1 cellular context compared by ENCODE assay signal in the genomic region with DNA sequence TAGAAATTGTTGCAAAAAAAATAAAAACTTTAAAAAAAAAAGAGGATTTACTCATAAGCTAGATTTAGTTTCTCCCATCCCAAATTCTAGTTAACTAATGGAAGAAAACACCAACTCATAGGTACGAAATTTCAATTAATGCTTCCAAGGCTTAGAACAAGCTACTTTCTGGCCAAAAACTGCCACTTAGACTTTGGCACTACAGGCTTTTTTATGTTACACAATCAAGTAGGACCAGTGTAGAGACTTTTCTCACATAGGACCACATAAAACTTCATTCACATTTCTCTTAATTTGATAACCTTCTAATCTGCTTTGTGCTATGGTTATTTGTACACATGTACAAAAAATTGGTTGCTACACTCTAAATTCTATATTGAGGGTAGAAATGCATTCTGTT.
TF ChIP-seq lines count a peak whose summit lies in the region.

No MANE protein-coding gene starts in this region.

TF ChIP-seq in HepG2, 621 proteins besides CTCF, POLR2A, EP300 and RAD21:
- TF ChIP-seq IRX3 (CRISPR knock-in tag; IDR thresholded peaks at IDR 0.05; ENCODE audit: borderline replicate concordance, low read depth) (no peak), HNF4A (CRISPR knock-in tag; IDR thresholded peaks at IDR 0.05) (peak; percentile 50; the same call in 1 of the 2 replicates), HNF4G (IDR thresholded peaks at IDR 0.05; ENCODE audit: borderline replicate concordance, low read depth, low read length) (0 out of 2 replicates have a peak, but pooled peaks have one; percentile 33), HNF4G (CRISPR knock-in tag; IDR thresholded peaks at IDR 0.05; ENCODE audit: borderline replicate concordance, low read depth) (no peak), CEBPB (IDR thresholded peaks at IDR 0.05; ENCODE audit: borderline replicate concordance, low read depth, low read length) (peak; percentile 74; the same call in 1 of the 2 replicates), CEBPG (CRISPR knock-in tag; IDR thresholded peaks at IDR 0.05) (peak; percentile 48; the same call in 1 of the 2 replicates)
- TF ChIP-seq, protein P1, sequence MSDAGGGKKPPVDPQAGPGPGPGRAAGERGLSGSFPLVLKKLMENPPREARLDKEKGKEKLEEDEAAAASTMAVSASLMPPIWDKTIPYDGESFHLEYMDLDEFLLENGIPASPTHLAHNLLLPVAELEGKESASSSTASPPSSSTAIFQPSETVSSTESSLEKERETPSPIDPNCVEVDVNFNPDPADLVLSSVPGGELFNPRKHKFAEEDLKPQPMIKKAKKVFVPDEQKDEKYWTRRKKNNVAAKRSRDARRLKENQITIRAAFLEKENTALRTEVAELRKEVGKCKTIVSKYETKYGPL (CRISPR knock-in tag; IDR thresholded peaks at IDR 0.05) = 0 out of 2 replicates have a peak, but pooled peaks have one; percentile 61
